In genomic region chr12:94336201-94336915, GRCh38 we compare ENCODE assay signal across 20 cellular contexts.
DNase-seq lines count a peak whose midpoint lies in the region; ATAC-seq and TF ChIP-seq lines count a peak whose summit lies in the region.
"Had no signal": no experiment of that assay in that cellular context is flagged by ENCODE, and none has a peak within 500 bp of the region (broad histone marks: within the 10 kb centered on the region; RNA-seq: fewer than 3 reads in every experiment).

No MANE protein-coding gene starts in this region.

- in situ Hi-C loops in IMR-90 (cut with MboI; ENCODE audit: low sequenced_read_pairs) (no loop called here), brain microvascular endothelial cell (cut with HindIII; ENCODE audit: low pct_ligation_motif_present, low sequenced_read_pairs) (no loop called here)

- no peak overlapping the region for H3K9ac ChIP-seq in IMR-90 (ENCODE audit: low read depth, low read length)

- H3K4me3 ChIP-seq in IMR-90 (ENCODE audit: insufficient read depth, low read depth, low read length) (no peak overlapping the region), brain microvascular endothelial cell (ENCODE audit: low read depth, low read length) (no peak overlapping the region), right cardiac atrium (ENCODE audit: low read length) (peak overlapping the region; percentile 52), Peyer's patch (no peak overlapping the region), WERI-Rb-1 (ENCODE audit: low read depth, low read length) (no peak overlapping the region)
- H3K4me3 ChIP-seq: colonic mucosa, lower lobe of right lung, pancreas, stomach had no signal

- no peak overlapping the region for H2BK15ac ChIP-seq in IMR-90 (ENCODE audit: low read depth, low read length)

- no peak overlapping the region for H4K91ac ChIP-seq in IMR-90 (ENCODE audit: insufficient read depth, low read depth, low read length)

- H3K14ac ChIP-seq in IMR-90 (replicated peaks; ENCODE audit: low read depth, low read length) = no peak overlapping the region

- DNase-seq in CD14-positive monocyte (ENCODE audit: low spot score) = no peak
- DNase-seq in IMR-90 = peak; percentile 66
- peak; percentile 24 for DNase-seq in brain microvascular endothelial cell
- DNase-seq in right cardiac atrium = no peak
- DNase-seq in Peyer's patch = no peak
- no peak for DNase-seq in activated T-cell treated with anti-CD3 and anti-CD28 coated beads, Interleukin-2, amount 50 U/mL, for 48 hours
- DNase-seq in NCI-H345 (lab: John Stamatoyannopoulos, UW) = no peak
- DNase-seq in WERI-Rb-1 = no peak
- DNase-seq: activated CD4-positive, alpha-beta T cell treated with anti-CD3 and anti-CD28 coated beads, Interleukin-2, amount 10 ng/mL, durations not matched to agents 24 days and 14 days; activated naive CD4-positive, alpha-beta T cell treated with anti-CD3 and anti-CD28 coated beads for 36 hours; colonic mucosa; lower lobe of right lung; naive thymus-derived CD8-positive, alpha-beta T cell; NCI-H1048; NCI-H2107; NCI-H526; pancreas; stomach had no signal

- no peak overlapping the region for H4K5ac ChIP-seq in IMR-90 (ENCODE audit: low read depth, low read length)

- H2AK5ac ChIP-seq in IMR-90 (ENCODE audit: low read depth, low read length) = no peak overlapping the region

- no peak overlapping the region for H3K4me3 Mint-ChIP-seq in CD14-positive monocyte
- H3K4me3 Mint-ChIP-seq: activated CD4-positive, alpha-beta T cell treated with anti-CD3 and anti-CD28 coated beads, Interleukin-2, amount 10 ng/mL, durations not matched to agents 24 days and 14 days; activated naive CD4-positive, alpha-beta T cell treated with anti-CD3 and anti-CD28 coated beads for 36 hours; naive thymus-derived CD8-positive, alpha-beta T cell had no signal

- H3K4me2 ChIP-seq in IMR-90 (ENCODE audit: low read depth, low read length) = no peak overlapping the region; the same call in 1 of the 2 replicates

- WGBS in IMR-90 (ENCODE audit: extremely low coverage in 2 of 2, insufficient read length in 1 of 2), 2 experiments = no CpG with 5 or more reads among the region's 5 CpGs
- 37% methylated on average over 5 of the region's 5 CpGs for WGBS in right cardiac atrium

- dilution Hi-C loops in IMR-90 (cut with HindIII; ENCODE audit: low sequenced_read_pairs, unreplicated experiment) = no loop called here

- H3K27me3 ChIP-seq in IMR-90 (ENCODE audit: control insufficient read depth, insufficient read depth, low read length) (no peaks in the 10 kb centered on the region), brain microvascular endothelial cell (replicated peaks) (no peaks in the 10 kb centered on the region), right cardiac atrium (ENCODE audit: control insufficient read depth, insufficient read depth) (no peaks in the 10 kb centered on the region), Peyer's patch (no peaks in the 10 kb centered on the region), WERI-Rb-1 (ENCODE audit: insufficient read depth, low read depth, severe bottlenecking) (no peaks in the 10 kb centered on the region)
- H3K27me3 ChIP-seq: colonic mucosa, pancreas, stomach had no signal

- no peak overlapping the region for H3K27ac ChIP-seq in IMR-90 (ENCODE audit: insufficient read depth, low read length)
- H3K27ac ChIP-seq in brain microvascular endothelial cell = peak overlapping the region; percentile 55
- no peak overlapping the region for H3K27ac ChIP-seq in right cardiac atrium (ENCODE audit: low read length)
- H3K27ac ChIP-seq in Peyer's patch = no peak overlapping the region
- H3K27ac ChIP-seq in WERI-Rb-1 = no peak overlapping the region
- H3K27ac ChIP-seq: colonic mucosa, HL-60, lower lobe of right lung, pancreas, stomach had no signal

- H3K9me3 ChIP-seq in IMR-90 (ENCODE audit: control insufficient read depth, insufficient read depth, low read length) (no peaks in the 10 kb centered on the region), right cardiac atrium (ENCODE audit: control insufficient read depth, low read length) (no peaks in the 10 kb centered on the region), Peyer's patch (no peaks in the 10 kb centered on the region), WERI-Rb-1 (ENCODE audit: severe bottlenecking) (no peaks in the 10 kb centered on the region)
- H3K9me3 ChIP-seq: colonic mucosa, lower lobe of right lung, pancreas, stomach had no signal

- H3K9me1 ChIP-seq in IMR-90 (ENCODE audit: insufficient read depth, low read length) = no peaks in the 10 kb centered on the region; the same call in 1 of the 2 replicates

- TF ChIP-seq CTCF in CD14-positive monocyte (IDR thresholded peaks at IDR 0.05) (no peak), IMR-90 (conservative IDR thresholded peaks at IDR 0.05; ENCODE audit: low read depth, low read length) (no peak), brain microvascular endothelial cell (IDR thresholded peaks at IDR 0.05; ENCODE audit: low read depth, low read length, missing control alignments) (no peak), Peyer's patch (IDR thresholded peaks at IDR 0.05) (no peak), WERI-Rb-1 (IDR thresholded peaks at IDR 0.05; ENCODE audit: low read depth, low read length) (no peak)

- H3K4me1 ChIP-seq in IMR-90 (ENCODE audit: control insufficient read depth, insufficient read depth, low read length) = no peaks in the 10 kb centered on the region
- no peaks in the 10 kb centered on the region for H3K4me1 ChIP-seq in right cardiac atrium (ENCODE audit: control insufficient read depth, insufficient read depth, low read length)
- H3K4me1 ChIP-seq in Peyer's patch = no peaks in the 10 kb centered on the region
- H3K4me1 ChIP-seq: stomach had no signal

- H3K27me3 Mint-ChIP-seq in CD14-positive monocyte (ENCODE audit: low read depth in 3 of 3) = no peaks in the 10 kb centered on the region
- H3K27me3 Mint-ChIP-seq: activated CD4-positive, alpha-beta T cell treated with anti-CD3 and anti-CD28 coated beads, Interleukin-2, amount 10 ng/mL, durations not matched to agents 24 days and 14 days; naive thymus-derived CD8-positive, alpha-beta T cell had no signal

- no peak overlapping the region for H2BK120ac ChIP-seq in IMR-90 (ENCODE audit: low read depth, low read length)

- no peaks in the 10 kb centered on the region for H3K9me3 Mint-ChIP-seq in CD14-positive monocyte
- H3K9me3 Mint-ChIP-seq: activated CD4-positive, alpha-beta T cell treated with anti-CD3 and anti-CD28 coated beads, Interleukin-2, amount 10 ng/mL, durations not matched to agents 24 days and 14 days; activated naive CD4-positive, alpha-beta T cell treated with anti-CD3 and anti-CD28 coated beads for 36 hours; naive thymus-derived CD8-positive, alpha-beta T cell had no signal

- H3K18ac ChIP-seq in IMR-90 (ENCODE audit: low read depth, low read length) = no peak overlapping the region

- H4K8ac ChIP-seq in IMR-90 (ENCODE audit: low read depth in 2 of 2, low read length in 2 of 2) = no peak overlapping the region

- H4K20me1 ChIP-seq in IMR-90 (ENCODE audit: insufficient read depth, low read length) = no peaks in the 10 kb centered on the region

- CTCF ChIA-PET in IMR-90 (lab: Yijun Ruan, JAX) = interaction anchor here (0.6 kb wide), 3 partner anchors 13 to 99 kb away, joined by 3 to 4 read pairs (median 3); no protein-coding TSS in a partner anchor

- no peak overlapping the region for H2BK20ac ChIP-seq in IMR-90 (ENCODE audit: low read depth, low read length)

- H3K56ac ChIP-seq in IMR-90 (ENCODE audit: extremely low read depth, insufficient read depth, low read length) = no peak overlapping the region

- H2AFZ ChIP-seq in IMR-90 (replicated peaks; ENCODE audit: low read length, poor library complexity) = no peak overlapping the region

- H3K23ac ChIP-seq in IMR-90 (ENCODE audit: low read depth, low read length) = no peak overlapping the region

- no peak overlapping the region for H3K4ac ChIP-seq in IMR-90 (ENCODE audit: low read depth, low read length)

- peak; percentile 64 for ATAC-seq in IMR-90 (ENCODE audit: low read depth)
- ATAC-seq in right cardiac atrium = peak; percentile 26 to 42
- ATAC-seq: lower lobe of right lung; naive thymus-derived CD8-positive, alpha-beta T cell; Panc1; pancreas had no signal

- TF ChIP-seq RAD21 in IMR-90 (IDR thresholded peaks at IDR 0.05; ENCODE audit: low read length) = no peak

- H3K79me1 ChIP-seq in IMR-90 (ENCODE audit: low read depth in 1 of 2, low read length in 2 of 2) = no peaks in the 10 kb centered on the region

- intact Hi-C loops in CD14-positive monocyte (cut with micrococcal nuclease) (no loop called here), IMR-90 (cut with micrococcal nuclease) (no loop called here), right cardiac atrium (cut with DNase I) (no loop called here)

- H2AK9ac ChIP-seq in IMR-90 (replicated peaks; ENCODE audit: low read depth, low read length, poor library complexity) = no peak overlapping the region

- H2BK5ac ChIP-seq in IMR-90 (ENCODE audit: low read depth, low read length, poor library complexity, severe bottlenecking) = no peak overlapping the region

- TF ChIP-seq POLR2A in IMR-90 (IDR thresholded peaks at IDR 0.05; ENCODE audit: low read depth, low read length) = no peak
- TF ChIP-seq POLR2A in Peyer's patch (IDR thresholded peaks at IDR 0.05) = no peak

- peak overlapping the region in 6 of 7 donors; percentile 8 to 65 (median 40) for H3K27ac Mint-ChIP-seq in CD14-positive monocyte
- H3K27ac Mint-ChIP-seq: activated CD4-positive, alpha-beta T cell treated with anti-CD3 and anti-CD28 coated beads, Interleukin-2, amount 10 ng/mL, durations not matched to agents 24 days and 14 days; activated naive CD4-positive, alpha-beta T cell treated with anti-CD3 and anti-CD28 coated beads for 36 hours; naive thymus-derived CD8-positive, alpha-beta T cell had no signal

- BruUV-seq in IMR-90 (replicated peaks; lab: Mats Ljungman, UMichigan) = no TSS peak

- peaks cover 12 to 17% of the 10 kb centered on the region in 2 donors for H3K36me3 Mint-ChIP-seq in CD14-positive monocyte

- peaks cover 15% of the 10 kb centered on the region for H3K4me1 Mint-ChIP-seq in CD14-positive monocyte
- H3K4me1 Mint-ChIP-seq: naive thymus-derived CD8-positive, alpha-beta T cell had no signal

- H3K36me3 ChIP-seq in IMR-90 (ENCODE audit: control insufficient read depth, insufficient read depth, low read length) (no peaks in the 10 kb centered on the region), brain microvascular endothelial cell (replicated peaks) (no peaks in the 10 kb centered on the region), Peyer's patch (no peaks in the 10 kb centered on the region), WERI-Rb-1 (no peaks in the 10 kb centered on the region; the same call in 1 of the 2 replicates)
- H3K36me3 ChIP-seq: colonic mucosa, lower lobe of right lung, pancreas had no signal

- POLR2A ChIA-PET in IMR-90 (lab: Charles Lee; ENCODE audit: unreplicated experiment) = no interaction called here

TF ChIP-seq in IMR-90, 13 proteins besides CTCF, POLR2A, EP300 and RAD21:
- TF ChIP-seq CEBPB (IDR thresholded peaks at IDR 0.05; ENCODE audit: low read depth, low read length) (no peak), SMC3 (IDR thresholded peaks at IDR 0.05; ENCODE audit: low read depth, low read length) (no peak), FOS (IDR thresholded peaks at IDR 0.05; ENCODE audit: low read depth, low read length) (0 out of 2 replicates have a peak, but pooled peaks have one; percentile 13), RCOR1 (IDR thresholded peaks at IDR 0.05; ENCODE audit: insufficient replicate concordance, low read length) (no peak), CHD1 (IDR thresholded peaks at IDR 0.05; ENCODE audit: low read depth, low read length) (no peak), MAFK (IDR thresholded peaks at IDR 0.05; ENCODE audit: low read depth, low read length) (no peak)

Comparison
In these comparisons a context has a peak if more than half of its experiments do, and no peak if none do; other contexts are left out.
1. DNase-seq: peak in IMR-90 (single experiment) and brain microvascular endothelial cell (single experiment); none in CD14-positive monocyte (single experiment), right cardiac atrium (0 of 3), Peyer's patch (0 of 3), activated T-cell treated with anti-CD3 and anti-CD28 coated beads, Interleukin-2, amount 50 U/mL, for 48 hours (0 of 2), NCI-H345 (single experiment) and WERI-Rb-1 (single experiment).